ENCODE assay signal across 9 cellular contexts in the genomic region with DNA sequence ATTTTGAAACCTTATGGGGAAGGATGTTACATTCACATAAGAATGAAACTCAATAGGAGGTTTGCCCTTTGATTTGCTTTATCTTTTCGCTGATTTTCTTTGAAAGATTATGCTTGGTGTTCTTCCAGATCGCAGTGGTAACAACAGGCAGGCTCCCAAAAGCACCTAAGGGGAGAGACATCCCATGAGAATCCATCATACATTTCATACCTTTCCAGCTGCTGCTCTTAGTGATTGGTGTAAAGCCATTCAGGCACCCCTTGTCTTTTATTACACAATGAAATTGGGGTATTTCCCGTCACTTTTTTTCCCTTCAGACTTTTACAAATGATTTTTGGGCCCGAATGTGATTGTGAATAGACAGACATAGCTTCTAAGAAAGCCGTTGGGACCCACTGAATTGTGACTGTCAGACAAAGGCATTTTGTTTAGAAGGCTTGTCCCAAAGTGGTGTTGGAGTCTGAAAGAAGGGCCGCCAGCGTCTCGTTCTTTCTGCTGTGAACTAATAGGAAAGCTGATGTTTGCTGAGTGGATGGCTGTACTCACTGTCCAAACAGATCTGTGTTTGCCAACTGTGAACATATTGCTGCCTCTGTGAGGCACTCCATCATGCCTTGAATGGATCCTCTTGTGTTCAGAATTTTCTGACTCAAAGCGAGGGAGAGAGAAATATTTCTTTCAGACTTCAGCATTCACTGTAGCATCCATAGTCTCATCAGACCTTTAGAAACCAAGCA.
DNase-seq lines count a peak whose midpoint lies in the region; ATAC-seq and TF ChIP-seq lines count a peak whose summit lies in the region.
"Had no signal": no experiment of that assay in that cellular context is flagged by ENCODE, and none has a peak within 500 bp of the region (broad histone marks: within the 10 kb centered on the region; RNA-seq: fewer than 3 reads in every experiment).

No MANE protein-coding gene starts in this region.

- ATAC-seq in HG02885 (IDR thresholded peaks at IDR 0.05; ENCODE audit: poor library complexity, unreplicated experiment): no peak

- H3K4me3 Mint-ChIP-seq in nephron progenitor cell: no peak overlapping the region
- H3K4me3 Mint-ChIP-seq: CD14-positive monocyte had no signal

- WGBS in esophagus squamous epithelium, 2 donors: 40 to 51% methylated on average over 9 of the region's 9 CpGs

- peaks cover 32% of the 10 kb centered on the region for H3K4me1 Mint-ChIP-seq in nephron progenitor cell

- no peaks in the 10 kb centered on the region for H3K36me3 ChIP-seq in esophagus squamous epithelium

- no peaks in the 10 kb centered on the region for H3K27me3 ChIP-seq in esophagus squamous epithelium

- H3K4me1 ChIP-seq in esophagus squamous epithelium: peaks cover 9 to 50% (median 25%) of the 10 kb centered on the region in 3 donors

- no peak overlapping the region for H3K4me3 ChIP-seq in esophagus squamous epithelium

- H3K27me3 Mint-ChIP-seq in nephron progenitor cell (ENCODE audit: low read depth, poor library complexity): no peaks in the 10 kb centered on the region

- H3K9me3 Mint-ChIP-seq in nephron progenitor cell: peaks cover 9% of the 10 kb centered on the region

- POLR2A ChIA-PET in HEK293T (lab: Yijun Ruan, JAX): no interaction called here

- peak overlapping the region; percentile 39 to 80 (median 68) for H3K27ac ChIP-seq in esophagus squamous epithelium

- CTCF ChIA-PET in HEK293T (lab: Yijun Ruan, JAX): no interaction called here

- DNase-seq in Ammon's horn (ENCODE audit: low spot score) (peak; percentile 89), NCI-H526 treated with DMSO at 0.1 percent for 48 hours (lab: John Stamatoyannopoulos, UW) (peak; percentile 90), esophagus squamous epithelium (lab: John Stamatoyannopoulos, UW) (no peak), nephron progenitor cell (no peak), NCI-H128 (lab: John Stamatoyannopoulos, UW; ENCODE audit: unreplicated experiment) (no peak), HEK293T (ENCODE audit: extremely low spot score) (no peak)
- no peak for DNase-seq in stimulated activated CD4-positive, alpha-beta T cell treated with anti-CD3 and anti-CD28 coated beads, Interleukin-4, amount 100 ng/mL, for 24 hours

- intact Hi-C loops in esophagus squamous epithelium (cut with DNase I): no loop called here

- H3K36me3 Mint-ChIP-seq in nephron progenitor cell (ENCODE audit: low read depth): peaks cover 36% of the 10 kb centered on the region

- TF ChIP-seq POLR2A in esophagus squamous epithelium (IDR thresholded peaks at IDR 0.05): no peak

- H3K9me3 ChIP-seq in esophagus squamous epithelium: no peaks in the 10 kb centered on the region

- H3K27ac Mint-ChIP-seq in nephron progenitor cell: peak overlapping the region; percentile 79

- TF ChIP-seq CTCF in esophagus squamous epithelium (IDR thresholded peaks at IDR 0.05) (no peak), nephron progenitor cell (IDR thresholded peaks at IDR 0.05) (no peak)

TF ChIP-seq in HEK293T, 16 proteins besides CTCF, POLR2A, EP300 and RAD21:
- TF ChIP-seq FOXM1 (IDR thresholded peaks at IDR 0.05; ENCODE audit: borderline replicate concordance) (no peak), CTBP1 (IDR thresholded peaks at IDR 0.05; ENCODE audit: borderline replicate concordance) (no peak), ELF4 (IDR thresholded peaks at IDR 0.05) (no peak), NFRKB (IDR thresholded peaks at IDR 0.05) (no peak), SUZ12 (IDR thresholded peaks at IDR 0.05) (no peak), L3MBTL2 (conservative IDR thresholded peaks at IDR 0.05) (no peak), TARDBP (IDR thresholded peaks at IDR 0.05) (no peak), FOXK2 (IDR thresholded peaks at IDR 0.05) (no peak), ZNF384 (IDR thresholded peaks at IDR 0.05) (no peak), LEF1 (IDR thresholded peaks at IDR 0.05; ENCODE audit: borderline replicate concordance) (no peak), SP1 (IDR thresholded peaks at IDR 0.05) (no peak), FOXA1 (IDR thresholded peaks at IDR 0.05) (no peak), PKNOX1 (IDR thresholded peaks at IDR 0.05) (no peak), HDGF (IDR thresholded peaks at IDR 0.05; ENCODE audit: borderline replicate concordance) (no peak), BHLHE40 (IDR thresholded peaks at IDR 0.05; ENCODE audit: borderline replicate concordance) (no peak)
TF ChIP-seq in HEK293T: peak in this region for 0.

Comparison
In these comparisons a context has a peak if more than half of its experiments do, and no peak if none do; other contexts are left out.
1. DNase-seq: peak in Ammon's horn (single experiment) and NCI-H526 treated with DMSO at 0.1 percent for 48 hours (single experiment); none in esophagus squamous epithelium (single experiment), nephron progenitor cell (single experiment), stimulated activated CD4-positive, alpha-beta T cell treated with anti-CD3 and anti-CD28 coated beads, Interleukin-4, amount 100 ng/mL, for 24 hours (single experiment), NCI-H128 (single experiment) and HEK293T (single experiment).